11 cellular contexts compared by ENCODE assay signal in genomic region chr12:107779077-107779840, GRCh38. TPM values are rescaled to one million over a fixed set of nuclear protein-coding genes. Genes with fewer than 3 reads are reported as not detected.
DNase-seq lines count a peak whose midpoint lies in the region; ATAC-seq and TF ChIP-seq lines count a peak whose summit lies in the region.
"Had no signal": no experiment of that assay in that cellular context is flagged by ENCODE, and none has a peak within 500 bp of the region (broad histone marks: within the 10 kb centered on the region; RNA-seq: fewer than 3 reads in every experiment).

No MANE protein-coding gene starts in this region.

- no peak overlapping the region for H3K27ac Mint-ChIP-seq in type B pancreatic cell
- H3K27ac Mint-ChIP-seq in activated T-cell treated with anti-CD3 and anti-CD28 coated beads, Interleukin-2, amount 50 U/mL, for 24 hours = no peak overlapping the region

- ATAC-seq in GM18861 (IDR thresholded peaks at IDR 0.05; ENCODE audit: unreplicated experiment) (peak; percentile 46), GM21723 (IDR thresholded peaks at IDR 0.05; ENCODE audit: unreplicated experiment) (peak; percentile 73), HG03520 (IDR thresholded peaks at IDR 0.05; ENCODE audit: unreplicated experiment) (peak; percentile 55), left lobe of liver (peak; percentile 13)

- no peaks in the 10 kb centered on the region for H3K9me3 Mint-ChIP-seq in type B pancreatic cell
- no peaks in the 10 kb centered on the region for H3K9me3 Mint-ChIP-seq in activated T-cell treated with anti-CD3 and anti-CD28 coated beads, Interleukin-2, amount 50 U/mL, for 24 hours

- DNase-seq in left lobe of liver (ENCODE audit: low spot score) (no peak), type B pancreatic cell (ENCODE audit: extremely low spot score, unreplicated experiment) (no peak), NCI-H524 treated with DMSO at 0.1 percent for 48 hours (lab: John Stamatoyannopoulos, UW) (no peak)
- DNase-seq in activated CD4-positive, CD25-positive, alpha-beta regulatory T cell treated with anti-CD3 and anti-CD28 coated beads, Interleukin-2, amount 50 U/mL, for 72 hours = no peak
- DNase-seq in activated T-cell treated with anti-CD3 and anti-CD28 coated beads, Interleukin-2, amount 50 U/mL, for 24 hours = no peak
- DNase-seq: nucleus accumbens had no signal

- H3K36me3 Mint-ChIP-seq in type B pancreatic cell = no peaks in the 10 kb centered on the region
- H3K36me3 Mint-ChIP-seq in activated T-cell treated with anti-CD3 and anti-CD28 coated beads, Interleukin-2, amount 50 U/mL, for 24 hours (ENCODE audit: low read depth) = no peaks in the 10 kb centered on the region

- peaks cover 70% of the 10 kb centered on the region for H3K27me3 Mint-ChIP-seq in type B pancreatic cell
- peaks cover 65% of the 10 kb centered on the region for H3K27me3 Mint-ChIP-seq in activated T-cell treated with anti-CD3 and anti-CD28 coated beads, Interleukin-2, amount 50 U/mL, for 24 hours

- H3K4me1 Mint-ChIP-seq in type B pancreatic cell (ENCODE audit: unreplicated experiment) = no peaks in the 10 kb centered on the region
- peaks cover 12% of the 10 kb centered on the region for H3K4me1 Mint-ChIP-seq in activated T-cell treated with anti-CD3 and anti-CD28 coated beads, Interleukin-2, amount 50 U/mL, for 24 hours (ENCODE audit: low read depth)

- TF ChIP-seq CTCF in type B pancreatic cell (conservative IDR thresholded peaks at IDR 0.05) = no peak

- no peak overlapping the region for H3K4me3 Mint-ChIP-seq in type B pancreatic cell
- H3K4me3 Mint-ChIP-seq in activated T-cell treated with anti-CD3 and anti-CD28 coated beads, Interleukin-2, amount 50 U/mL, for 24 hours = no peak overlapping the region

RNA-seq across cellular contexts. Expression of gene ASCL4, which starts 4.8 kb away (rescaled TPM):
- not detected for total RNA-seq in left lobe of liver
- total RNA-seq in type B pancreatic cell (ENCODE audit: low replicate concordance) = 0.67 TPM in 1 of 2 replicates, not detected in the other
- total RNA-seq: cardiac muscle cell, Daoy had no signal

RNA-seq across cellular contexts. Expression of gene PRDM4, which starts 18.3 kb away (rescaled TPM):
- total RNA-seq in left lobe of liver (7.6 TPM), type B pancreatic cell (ENCODE audit: low replicate concordance) (35.0 and 38.9 TPM in 2 replicates)

Comparison
In these comparisons a context has a peak if more than half of its experiments do, and no peak if none do; other contexts are left out.
1. ATAC-seq: peak in every context shown above with its lines; median percentile 73 in GM21723; 55 in HG03520; 46 in GM18861; 13 in left lobe of liver.